Comparison of ENCODE assay signal across 2 cellular contexts in genomic region chr14:99889268-99889667, GRCh38.
TF ChIP-seq lines count a peak whose summit lies in the region.

No MANE protein-coding gene starts in this region.

TF ChIP-seq in GM23338, 12 proteins besides CTCF, POLR2A, EP300 and RAD21:
- no peak for TF ChIP-seq EZH2phosphoT487 (IDR thresholded peaks at IDR 0.05; ENCODE audit: unreplicated experiment)
- TF ChIP-seq NANOG (IDR thresholded peaks at IDR 0.05; ENCODE audit: borderline replicate concordance) = no peak
- TF ChIP-seq REST (IDR thresholded peaks at IDR 0.05; ENCODE audit: unreplicated experiment) = no peak
- no peak for TF ChIP-seq ZNF114 (CRISPR knock-in tag; IDR thresholded peaks at IDR 0.05)
- TF ChIP-seq ZNF462 (CRISPR knock-in tag; IDR thresholded peaks at IDR 0.05) = peak; percentile 37; the same call in 1 of the 2 replicates

TF ChIP-seq in H1, 55 proteins besides CTCF, POLR2A, EP300 and RAD21:
- TF ChIP-seq MAFK (IDR thresholded peaks at IDR 0.05; ENCODE audit: low read depth, low read length) (no peak), USF2 (IDR thresholded peaks at IDR 0.05; ENCODE audit: low read length) (no peak), TCF12 (IDR thresholded peaks at IDR 0.05; ENCODE audit: low read depth, low read length) (peak; percentile 59; the same call in 1 of the 2 replicates), YY1 (IDR thresholded peaks at IDR 0.05; ENCODE audit: low read depth, low read length) (peak; percentile 71), SP1 (IDR thresholded peaks at IDR 0.05; ENCODE audit: low read depth, low read length) (peak; percentile 29; the same call in 1 of the 2 replicates), GTF2F1 (IDR thresholded peaks at IDR 0.05; ENCODE audit: borderline replicate concordance, low read depth, low read length) (no peak), JUND (IDR thresholded peaks at IDR 0.05; ENCODE audit: low read length) (no peak), SP4 (IDR thresholded peaks at IDR 0.05; ENCODE audit: low read length) (no peak), CBX5 (IDR thresholded peaks at IDR 0.05; ENCODE audit: low read depth, low read length) (no peak), BCL11A (IDR thresholded peaks at IDR 0.05; ENCODE audit: low read depth in 2 of 2, low read length in 2 of 2) (no peak), EGR1 (IDR thresholded peaks at IDR 0.05; ENCODE audit: borderline replicate concordance, low read depth, low read length) (0 out of 2 replicates have a peak, but pooled peaks have one; percentile 18), CHD2 (IDR thresholded peaks at IDR 0.05; ENCODE audit: low read length) (no peak), NANOG (IDR thresholded peaks at IDR 0.05; ENCODE audit: insufficient read depth, low read depth, low read length, poor library complexity, severe bottlenecking) (peak; percentile 81), KDM5A (IDR thresholded peaks at IDR 0.05; ENCODE audit: low read length) (no peak), CREB1 (IDR thresholded peaks at IDR 0.05) (no peak), RXRA (IDR thresholded peaks at IDR 0.05; ENCODE audit: insufficient read depth, low read depth, low read length) (0 out of 2 replicates have a peak, but pooled peaks have one; percentile 17), KDM4A (IDR thresholded peaks at IDR 0.05; ENCODE audit: low read depth, low read length, severe bottlenecking) (no peak), TAF7 (optimal IDR thresholded peaks at IDR 0.05; ENCODE audit: borderline replicate concordance, low read depth, low read length) (peak; percentile 31), TEAD4 (IDR thresholded peaks at IDR 0.05; ENCODE audit: low read depth, low read length) (peak; percentile 82), RBBP5 (IDR thresholded peaks at IDR 0.05; ENCODE audit: borderline replicate concordance, low read depth, low read length) (peak; percentile 54; the same call in 1 of the 2 replicates), BACH1 (IDR thresholded peaks at IDR 0.05; ENCODE audit: low read length) (peak; percentile 46; the same call in 1 of the 2 replicates), HDAC2 (IDR thresholded peaks at IDR 0.05; ENCODE audit: borderline replicate concordance in 1 of 2, low read depth in 2 of 2, low read length in 2 of 2) (peak; percentile 91 to 100; a peak in 3 of 4 replicates), TAF1 (IDR thresholded peaks at IDR 0.05; ENCODE audit: low read depth, low read length) (no peak), CTBP2 (IDR thresholded peaks at IDR 0.05; ENCODE audit: borderline replicate concordance, insufficient read depth, insufficient read length, low read length) (peak; percentile 78)
